Comparison of ENCODE assay signal across 17 cellular contexts in genomic region chr4:7118013-7118832, GRCh38. TPM values are rescaled to one million over a fixed set of nuclear protein-coding genes. Genes with fewer than 3 reads are reported as not detected.
DNase-seq lines count a peak whose midpoint lies in the region; ATAC-seq, FAIRE-seq and TF ChIP-seq lines count a peak whose summit lies in the region.
"Had no signal": no experiment of that assay in that cellular context is flagged by ENCODE, and none has a peak within 500 bp of the region (broad histone marks: within the 10 kb centered on the region; RNA-seq: fewer than 3 reads in every experiment).

No MANE protein-coding gene starts in this region.

- H3K23ac ChIP-seq in H1 (ENCODE audit: insufficient read length) = no peak overlapping the region

- H3K27ac Mint-ChIP-seq in WTC11 = no peak overlapping the region
- H3K27ac Mint-ChIP-seq: CD4-positive, alpha-beta memory T cell had no signal

- no peak overlapping the region for H4K5ac ChIP-seq in H1 (ENCODE audit: insufficient read length, low read depth, low read length)

- peaks cover 0 to 6% of the 10 kb centered on the region in 2 experiments for H4K20me1 ChIP-seq in H1 (replicated peaks in 1 of 2; ENCODE audit: control insufficient read depth in 1 of 2, insufficient read depth in 2 of 2, low read length in 2 of 2)

- no peak overlapping the region for H3K4me3 Mint-ChIP-seq in WTC11
- H3K4me3 Mint-ChIP-seq: CD4-positive, alpha-beta memory T cell had no signal

- DNase-seq in HTR-8/SVneo (ENCODE audit: insufficient read length, low spot score) (no peak), WTC11 (ENCODE audit: low spot score) (no peak), H1 (ENCODE audit: low read depth in 1 of 2, low spot score in 2 of 2) (no peak), foreskin melanocyte (no peak)
- DNase-seq in stimulated activated CD4-positive, alpha-beta T cell treated with anti-CD3 and anti-CD28 coated beads, Interleukin-1b, Interleukin-23, amount 100 ng/mL, for 48 hours = no peak
- DNase-seq: C1 segment of cervical spinal cord; Calu3; CD4-positive, alpha-beta memory T cell; COR-L47; DMS53; DMS79 treated with DMSO at 0.1 percent for 48 hours; GF-D8; GOT3; HCEC 1CT had no signal

- peaks cover 17% of the 10 kb centered on the region for H3K9me3 Mint-ChIP-seq in WTC11

- WGBS in H1 (ENCODE audit: extremely low coverage in 1 of 2, insufficient coverage in 1 of 2, insufficient read length in 1 of 2, insufficient replicate concordance in 2 of 2, low coverage in 1 of 2, low lambda C conversion rate in 2 of 2, missing lambda C conversion rate in 1 of 2), 2 experiments = 91 to 100% methylated on average over 2 of the region's 2 CpGs

- H3K23me2 ChIP-seq in H1 (ENCODE audit: low read depth, low read length) = peaks cover 10% of the 10 kb centered on the region; the same call in 1 of the 2 replicates

- H3K9me3 ChIP-seq in H1 (ENCODE audit: insufficient read depth in 2 of 2, low read depth in 1 of 2, low read length in 1 of 2) = no peaks in the 10 kb centered on the region; a peak in 1 of 4 replicates

- CTCF ChIA-PET in WTC11 (lab: Charles Lee) = interaction anchor here (4.4 kb wide), 1 partner anchor 16 kb away, joined by 19 read pairs; no protein-coding TSS in a partner anchor
- CTCF ChIA-PET in H1 (lab: Charles Lee; ENCODE audit: partially characterized antibody) = interaction anchor here (1.8 kb wide), 1 partner anchor 10 kb away, joined by 5 read pairs; no protein-coding TSS in a partner anchor

- no peaks in the 10 kb centered on the region for H3K36me3 Mint-ChIP-seq in WTC11
- H3K36me3 Mint-ChIP-seq: CD4-positive, alpha-beta memory T cell had no signal

- H3K14ac ChIP-seq in H1 (ENCODE audit: insufficient read length) = no peak overlapping the region

- POLR2A ChIA-PET in WTC11 (lab: Charles Lee) (no interaction called here), H1 (lab: Charles Lee; ENCODE audit: partially characterized antibody) (no interaction called here)

- no peak overlapping the region for H2BK120ac ChIP-seq in H1 (replicated peaks; ENCODE audit: low read depth, low read length)

- TF ChIP-seq POLR2A in H1 (IDR thresholded peaks at IDR 0.05; ENCODE audit: control extremely low read depth in 1 of 2, low read depth in 2 of 2, low read length in 2 of 2) = no peak

- no peak overlapping the region for H3K4ac ChIP-seq in H1 (replicated peaks; ENCODE audit: insufficient read length, low read depth, low read length)

- no peak overlapping the region for H3K4me3 ChIP-seq in H1 (ENCODE audit: extremely low read depth in 1 of 4, insufficient read depth in 2 of 4, low read depth in 3 of 4, low read length in 4 of 4)

- peak overlapping the region; percentile 69 for H3K56ac ChIP-seq in H1 (replicated peaks; ENCODE audit: insufficient read length, low read depth, low read length)

- no peak overlapping the region for H3K9ac ChIP-seq in H1 (replicated peaks in 1 of 4; ENCODE audit: extremely low read depth in 1 of 4, low read depth in 3 of 4, low read length in 3 of 4)

- no peak overlapping the region; the same call in 1 of the 2 replicates for H2AK5ac ChIP-seq in H1 (ENCODE audit: low read depth, low read length)

- no peaks in the 10 kb centered on the region for H3K4me1 ChIP-seq in H1 (replicated peaks in 1 of 4; ENCODE audit: control insufficient read depth in 3 of 4, insufficient read depth in 4 of 4, low read length in 3 of 4)

- H2BK20ac ChIP-seq in H1 (ENCODE audit: low read length) = no peak overlapping the region

- H4K8ac ChIP-seq in H1 (ENCODE audit: extremely low read depth, insufficient read depth, low read length) = no peak overlapping the region

- ATAC-seq in WTC11 (no peak), HG02885 (IDR thresholded peaks at IDR 0.05; ENCODE audit: poor library complexity, unreplicated experiment) (no peak)

- no peak overlapping the region for H2BK12ac ChIP-seq in H1 (ENCODE audit: low read depth, low read length)

- no peaks in the 10 kb centered on the region for H3K79me2 ChIP-seq in H1 (ENCODE audit: control insufficient read depth in 1 of 2, insufficient read depth in 2 of 2, low read length in 2 of 2)

- TF ChIP-seq RAD21 in H1 (IDR thresholded peaks at IDR 0.05 in 1 of 2, conservative IDR thresholded peaks at IDR 0.05 in 1 of 2; ENCODE audit: low read depth in 2 of 2, low read length in 2 of 2) = no peak

- no peak overlapping the region for H4K91ac ChIP-seq in H1 (replicated peaks; ENCODE audit: insufficient read length, low read length)

- no peak overlapping the region for H3K18ac ChIP-seq in H1 (ENCODE audit: extremely low read depth, low read length)

- no peak for TF ChIP-seq EP300 in H1 (IDR thresholded peaks at IDR 0.05; ENCODE audit: borderline replicate concordance in 1 of 2, low read depth in 2 of 2, low read length in 2 of 2)

- no peaks in the 10 kb centered on the region for H3K79me1 ChIP-seq in H1 (ENCODE audit: low read depth, low read length)

- no peak overlapping the region for H3K4me2 ChIP-seq in H1 (ENCODE audit: insufficient read depth in 1 of 2, low read depth in 2 of 2, low read length in 2 of 2)

- H3K27ac ChIP-seq in H1 (ENCODE audit: low read depth, low read length) = no peak overlapping the region

- H3K36me3 ChIP-seq in H1 (ENCODE audit: control insufficient read depth in 2 of 4, insufficient read depth in 4 of 4, low read length in 3 of 4) = no peaks in the 10 kb centered on the region

- no peaks in the 10 kb centered on the region for H3K4me1 Mint-ChIP-seq in WTC11
- H3K4me1 Mint-ChIP-seq: CD4-positive, alpha-beta memory T cell had no signal

- H2BK15ac ChIP-seq in H1 (ENCODE audit: low read length) = no peak overlapping the region

- H3K27me3 ChIP-seq in H1 (replicated peaks in 1 of 4; ENCODE audit: control insufficient read depth in 3 of 4, extremely low read depth in 1 of 4, insufficient read depth in 3 of 4, low read length in 3 of 4) = no peaks in the 10 kb centered on the region; a peak in 1 of 7 replicates

- TF ChIP-seq CTCF in WTC11 (IDR thresholded peaks at IDR 0.05) (0 out of 2 replicates have a peak, but pooled peaks have one; percentile 14), H1 (IDR thresholded peaks at IDR 0.05; ENCODE audit: control extremely low read depth in 1 of 3, insufficient read depth in 1 of 3, low read depth in 1 of 3, low read length in 3 of 3) (no peak)

- peaks cover 8% of the 10 kb centered on the region for H3K27me3 Mint-ChIP-seq in WTC11 (ENCODE audit: low read depth)

- no peak overlapping the region for H2BK5ac ChIP-seq in H1 (ENCODE audit: low read depth, low read length)

- FAIRE-seq in HTR-8/SVneo (lab: Jason Lieb, UNC) (peak; percentile 20), H1 (lab: Jason Lieb, UNC) (no peak)
- FAIRE-seq: GM12891, GM18507 had no signal

- H2AFZ ChIP-seq in H1 (ENCODE audit: low read length) = no peak overlapping the region

TF ChIP-seq in WTC11, 78 proteins besides CTCF, POLR2A, EP300 and RAD21 (continues in another document):
- TF ChIP-seq HMGXB4 (CRISPR knock-in tag; IDR thresholded peaks at IDR 0.05) = no peak
- TF ChIP-seq NFATC4 (CRISPR knock-in tag; IDR thresholded peaks at IDR 0.05) = no peak
- TF ChIP-seq MXD4 (CRISPR knock-in tag; IDR thresholded peaks at IDR 0.05; ENCODE audit: borderline replicate concordance) = no peak

TF ChIP-seq in H1, 55 proteins besides CTCF, POLR2A, EP300 and RAD21:
- no peak for TF ChIP-seq RXRA (IDR thresholded peaks at IDR 0.05; ENCODE audit: insufficient read depth, low read depth, low read length)
- no peak for TF ChIP-seq KDM4A (IDR thresholded peaks at IDR 0.05; ENCODE audit: low read depth, low read length, severe bottlenecking)
- TF ChIP-seq USF2 (IDR thresholded peaks at IDR 0.05; ENCODE audit: low read length) = no peak
- TF ChIP-seq FOSL1 (IDR thresholded peaks at IDR 0.05; ENCODE audit: insufficient read depth, low read depth, low read length) = no peak
- no peak for TF ChIP-seq SRF (IDR thresholded peaks at IDR 0.05; ENCODE audit: low read depth, low read length)
- TF ChIP-seq RBBP5 (IDR thresholded peaks at IDR 0.05; ENCODE audit: borderline replicate concordance, low read depth, low read length) = no peak
- no peak for TF ChIP-seq SIRT6 (IDR thresholded peaks at IDR 0.05; ENCODE audit: low read length)
- no peak for TF ChIP-seq CHD2 (IDR thresholded peaks at IDR 0.05; ENCODE audit: low read length)
- no peak for TF ChIP-seq CTBP2 (IDR thresholded peaks at IDR 0.05; ENCODE audit: borderline replicate concordance, insufficient read depth, insufficient read length, low read length)
- TF ChIP-seq KDM1A (IDR thresholded peaks at IDR 0.05; ENCODE audit: borderline replicate concordance, low read length) = no peak
- TF ChIP-seq CBX8 (IDR thresholded peaks at IDR 0.05; ENCODE audit: borderline replicate concordance, low read depth, low read length) = no peak

RNA-seq across cellular contexts. Expression of gene GRPEL1, which starts 50.4 kb away (rescaled TPM):
- 45.9 to 50.1 TPM (median 50.0 TPM) in 3 replicates for total RNA-seq in WTC11 (2021)
- 39.9 and 43.0 TPM in 2 replicates for total RNA-seq in H1 (2021; fragmentation: NEBNext Ultra II Directional; extraction: Animal tissue kit (Norgen Biotek cat#: 25700))
- 10.5 and 13.5 TPM in 2 replicates for polyA plus RNA-seq in H1 (2011; rRNA removed)
- 20.7 TPM for polyA plus RNA-seq in H1 (2011; cell fraction: cytosol; rRNA removed)
- polyA plus RNA-seq in H1 (2011; cell fraction: nucleus; rRNA removed) = 6.1 TPM
- polyA plus RNA-seq in H1 (2012, experiment 1 of 2) = 34.0 to 43.0 TPM (median 35.5 TPM) in 4 replicates
- 12.5 TPM for polyA plus RNA-seq in H1 (2012, experiment 2 of 2)
- polyA plus RNA-seq in H1 (2013, experiment 1 of 2) = 18.9 TPM
- polyA plus RNA-seq in H1 (2013, experiment 2 of 2) = 19.9 TPM
- polyA minus RNA-seq in H1 (2011; rRNA and poly(A)+ RNA removed) = 12.4 TPM in 2 replicates
- polyA minus RNA-seq in H1 (2011; cell fraction: cytosol; rRNA and poly(A)+ RNA removed) = 7.8 TPM
- polyA minus RNA-seq in H1 (2011; cell fraction: nucleus; rRNA and poly(A)+ RNA removed) = 11.3 TPM
